ENCODE assay signal across 26 cellular contexts in the genomic region with DNA sequence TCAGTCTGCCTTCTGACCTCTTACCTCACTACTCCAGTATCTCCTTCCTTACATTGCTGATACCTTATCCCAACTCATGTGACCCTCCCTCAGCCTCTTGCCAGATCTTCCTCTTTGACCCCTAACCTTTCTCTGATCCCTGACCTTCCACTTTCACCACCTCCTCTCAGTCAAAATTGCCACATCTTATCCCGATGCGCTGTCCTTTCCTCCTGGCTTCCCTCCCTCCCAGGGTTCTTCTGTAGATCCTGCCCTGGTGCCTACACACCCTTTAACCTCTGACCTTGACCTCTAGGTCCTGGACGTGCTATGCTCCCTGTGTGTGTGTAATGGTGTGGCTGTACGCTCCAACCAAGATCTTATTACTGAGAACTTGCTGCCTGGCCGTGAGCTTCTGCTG. TPM values are rescaled to one million over a fixed set of nuclear protein-coding genes. Genes with fewer than 3 reads are reported as not detected.
DNase-seq lines count a peak whose midpoint lies in the region; ATAC-seq, FAIRE-seq and TF ChIP-seq lines count a peak whose summit lies in the region.
"Had no signal": no experiment of that assay in that cellular context is flagged by ENCODE, and none has a peak within 500 bp of the region (broad histone marks: within the 10 kb centered on the region; RNA-seq: fewer than 3 reads in every experiment).

No MANE protein-coding gene starts in this region.

- TF ChIP-seq POLR2A in A549 (IDR thresholded peaks at IDR 0.05; ENCODE audit: low read length) (no peak), H1 (IDR thresholded peaks at IDR 0.05; ENCODE audit: control extremely low read depth in 1 of 2, low read depth in 2 of 2, low read length in 2 of 2) (no peak)

- no peak overlapping the region for H2AK5ac ChIP-seq in H1 (ENCODE audit: low read depth, low read length)
- no peak overlapping the region for H2AK5ac ChIP-seq in trophoblast cell (ENCODE audit: low read length)

- no peak for TF ChIP-seq CTCF in A549 (IDR thresholded peaks at IDR 0.05)
- TF ChIP-seq CTCF in WTC11 (IDR thresholded peaks at IDR 0.05): no peak
- TF ChIP-seq CTCF in H1 (IDR thresholded peaks at IDR 0.05; ENCODE audit: control extremely low read depth in 1 of 3, insufficient read depth in 1 of 3, low read depth in 1 of 3, low read length in 3 of 3): no peak

- TF ChIP-seq RAD21 in A549 (conservative IDR thresholded peaks at IDR 0.05 in 1 of 2, IDR thresholded peaks at IDR 0.05 in 1 of 2): no peak
- no peak for TF ChIP-seq RAD21 in H1 (IDR thresholded peaks at IDR 0.05 in 1 of 2, conservative IDR thresholded peaks at IDR 0.05 in 1 of 2; ENCODE audit: low read depth in 2 of 2, low read length in 2 of 2)

- H3K79me2 ChIP-seq in H1 (ENCODE audit: control insufficient read depth in 1 of 2, insufficient read depth in 2 of 2, low read length in 2 of 2) (no peaks in the 10 kb centered on the region), trophoblast cell (ENCODE audit: control insufficient read depth, insufficient read depth, low read length, poor library complexity) (no peaks in the 10 kb centered on the region), Karpas-422 (ENCODE audit: low read length) (no peaks in the 10 kb centered on the region)

- no peaks in the 10 kb centered on the region; the same call in 1 of the 2 replicates for H3K23me2 ChIP-seq in H1 (ENCODE audit: low read depth, low read length)

- no peak overlapping the region for H3K4me3 ChIP-seq in A549
- no peak overlapping the region for H3K4me3 ChIP-seq in H1 (ENCODE audit: extremely low read depth in 1 of 4, insufficient read depth in 2 of 4, low read depth in 3 of 4, low read length in 4 of 4)
- H3K4me3 ChIP-seq in trophoblast cell (ENCODE audit: low read depth, low read length): no peak overlapping the region
- H3K4me3 ChIP-seq in Karpas-422 (ENCODE audit: low read length): no peak overlapping the region
- H3K4me3 ChIP-seq: BLaER1 had no signal

- DNase-seq in A549 (ENCODE audit: low read depth in 1 of 2, low spot score in 1 of 2): no peak
- DNase-seq in WTC11 (ENCODE audit: low spot score): no peak
- no peak for DNase-seq in H1 (ENCODE audit: low read depth in 1 of 2, low spot score in 2 of 2)
- DNase-seq in trophoblast cell: no peak
- no peak for DNase-seq in Karpas-422
- no peak for DNase-seq in activated CD4-positive, alpha-beta memory T cell treated with anti-CD3 and anti-CD28 coated beads, Interleukin-2, amount 10 ng/mL, durations not matched to agents 7 days and 5 days
- DNase-seq in occipital lobe (lab: John Stamatoyannopoulos, UW): no peak
- DNase-seq: ACHN; BE2C; C1 segment of cervical spinal cord; Caco-2; Calu3; CD4-positive, CD25-positive, alpha-beta regulatory T cell; CD8-positive, alpha-beta T cell; DMS79 treated with DMSO at 0.1 percent for 48 hours; GF-D8 had no signal

- no peak overlapping the region for H3K9ac ChIP-seq in H1 (replicated peaks in 1 of 4; ENCODE audit: extremely low read depth in 1 of 4, low read depth in 3 of 4, low read length in 3 of 4)
- peak overlapping the region; percentile 42 for H3K9ac ChIP-seq in trophoblast cell (ENCODE audit: low read length)
- no peak overlapping the region for H3K9ac ChIP-seq in Karpas-422 (ENCODE audit: low read length)
- H3K9ac ChIP-seq: BLaER1 had no signal

- no peaks in the 10 kb centered on the region for H3K9me3 Mint-ChIP-seq in WTC11
- H3K9me3 Mint-ChIP-seq in activated CD4-positive, alpha-beta memory T cell treated with anti-CD3 and anti-CD28 coated beads, Interleukin-2, amount 10 ng/mL, durations not matched to agents 7 days and 5 days: no peaks in the 10 kb centered on the region
- H3K9me3 Mint-ChIP-seq: CD8-positive, alpha-beta T cell had no signal

- H4K8ac ChIP-seq in H1 (ENCODE audit: extremely low read depth, insufficient read depth, low read length): 0 out of 2 replicates have a peak overlapping the region, but pooled peaks have one; percentile 53
- H4K8ac ChIP-seq in trophoblast cell (ENCODE audit: low read depth, low read length): no peak overlapping the region

- H2BK12ac ChIP-seq in H1 (ENCODE audit: low read depth, low read length) (no peak overlapping the region), trophoblast cell (ENCODE audit: low read length) (no peak overlapping the region)

- no peak overlapping the region for H2AFZ ChIP-seq in H1 (ENCODE audit: low read length)
- no peak overlapping the region for H2AFZ ChIP-seq in trophoblast cell (ENCODE audit: insufficient read depth, low read length, poor library complexity)
- no peak overlapping the region for H2AFZ ChIP-seq in Karpas-422 (ENCODE audit: low read length)

- H2BK15ac ChIP-seq in H1 (ENCODE audit: low read length): no peak overlapping the region

- WGBS in A549 (ENCODE audit: missing lambda C conversion rate): 12% methylated on average over 5 of the region's 5 CpGs
- 93% methylated on average over 5 of the region's 5 CpGs; no CpG with 5 or more reads in 1 of the 2 experiments for WGBS in H1 (ENCODE audit: extremely low coverage in 1 of 2, insufficient coverage in 1 of 2, insufficient read length in 1 of 2, insufficient replicate concordance in 2 of 2, low coverage in 1 of 2, low lambda C conversion rate in 2 of 2, missing lambda C conversion rate in 1 of 2), 2 experiments
- no CpG with 5 or more reads among the region's 5 CpGs for WGBS in trophoblast cell (ENCODE audit: extremely low coverage, insufficient coverage, insufficient read length)

- H3K14ac ChIP-seq in H1 (ENCODE audit: insufficient read length) (no peak overlapping the region), trophoblast cell (ENCODE audit: low read length) (no peak overlapping the region)

- no peak overlapping the region for H4K5ac ChIP-seq in H1 (ENCODE audit: insufficient read length, low read depth, low read length)

- CTCF ChIA-PET in A549 (lab: Yijun Ruan, JAX) (no interaction called here), WTC11 (lab: Charles Lee) (interaction anchor here (0.6 kb wide), 1 partner anchor 229 kb away, joined by 3 read pairs; no protein-coding TSS in a partner anchor), H1 (lab: Charles Lee; ENCODE audit: partially characterized antibody) (no interaction called here)
- CTCF ChIA-PET in activated CD4-positive, alpha-beta memory T cell treated with anti-CD3 and anti-CD28 coated beads, Interleukin-2, amount 10 ng/mL, durations not matched to agents 7 days and 5 days (lab: Charles Lee): no interaction called here

- H3K4me2 ChIP-seq in A549 (no peak overlapping the region), H1 (ENCODE audit: insufficient read depth in 1 of 2, low read depth in 2 of 2, low read length in 2 of 2) (no peak overlapping the region), trophoblast cell (ENCODE audit: low read length) (no peak overlapping the region), Karpas-422 (ENCODE audit: low read depth, low read length, poor library complexity, severe bottlenecking) (no peak overlapping the region)
- H3K4me2 ChIP-seq: BLaER1 had no signal

- H4K20me1 ChIP-seq in H1 (replicated peaks in 1 of 2; ENCODE audit: control insufficient read depth in 1 of 2, insufficient read depth in 2 of 2, low read length in 2 of 2): peaks cover 2 to 5% of the 10 kb centered on the region in 2 experiments
- H4K20me1 ChIP-seq in Karpas-422 (ENCODE audit: insufficient read depth, low read depth, low read length): no peaks in the 10 kb centered on the region
- H4K20me1 ChIP-seq: BLaER1 had no signal

- H3K27ac Mint-ChIP-seq in WTC11: 0 out of 2 replicates have a peak overlapping the region, but pooled peaks have one; percentile 11
- no peak overlapping the region for H3K27ac Mint-ChIP-seq in activated CD4-positive, alpha-beta memory T cell treated with anti-CD3 and anti-CD28 coated beads, Interleukin-2, amount 10 ng/mL, durations not matched to agents 7 days and 5 days
- H3K27ac Mint-ChIP-seq: CD14-positive monocyte; CD4-positive, CD25-positive, alpha-beta regulatory T cell; CD8-positive, alpha-beta T cell had no signal

- H3K9me2 ChIP-seq in Karpas-422 (replicated peaks; ENCODE audit: insufficient read depth, low read length): no peaks in the 10 kb centered on the region

- H2BK5ac ChIP-seq in H1 (ENCODE audit: low read depth, low read length) (no peak overlapping the region), trophoblast cell (ENCODE audit: low read depth, low read length, poor library complexity) (no peak overlapping the region)

- H3K9me3 ChIP-seq in A549 (peaks cover 6% of the 10 kb centered on the region; the same call in 1 of the 3 replicates), H1 (ENCODE audit: insufficient read depth in 2 of 2, low read depth in 1 of 2, low read length in 1 of 2) (no peaks in the 10 kb centered on the region), trophoblast cell (ENCODE audit: insufficient read depth, low read depth, low read length) (peaks cover 2% of the 10 kb centered on the region), Karpas-422 (ENCODE audit: low read length) (no peaks in the 10 kb centered on the region)
- H3K9me3 ChIP-seq: BLaER1, Caco-2 had no signal

- no peaks in the 10 kb centered on the region for H3K27me3 ChIP-seq in H1 (replicated peaks in 1 of 4; ENCODE audit: control insufficient read depth in 3 of 4, extremely low read depth in 1 of 4, insufficient read depth in 3 of 4, low read length in 3 of 4)
- no peaks in the 10 kb centered on the region for H3K27me3 ChIP-seq in trophoblast cell (ENCODE audit: insufficient read depth, low read length)
- H3K27me3 ChIP-seq in Karpas-422 (ENCODE audit: low read length): no peaks in the 10 kb centered on the region
- H3K27me3 ChIP-seq: BE2C, BLaER1 had no signal

- H3K4me3 Mint-ChIP-seq in WTC11: no peak overlapping the region
- H3K4me3 Mint-ChIP-seq in activated CD4-positive, alpha-beta memory T cell treated with anti-CD3 and anti-CD28 coated beads, Interleukin-2, amount 10 ng/mL, durations not matched to agents 7 days and 5 days: no peak overlapping the region
- H3K4me3 Mint-ChIP-seq: CD14-positive monocyte; CD4-positive, CD25-positive, alpha-beta regulatory T cell; CD8-positive, alpha-beta T cell had no signal

- H3K23ac ChIP-seq in H1 (ENCODE audit: insufficient read length) (no peak overlapping the region), trophoblast cell (ENCODE audit: low read length) (no peak overlapping the region)

- H3K4ac ChIP-seq in H1 (replicated peaks; ENCODE audit: insufficient read length, low read depth, low read length) (no peak overlapping the region), trophoblast cell (ENCODE audit: low read depth, low read length) (no peak overlapping the region)

- H3K79me1 ChIP-seq in H1 (ENCODE audit: low read depth, low read length) (no peaks in the 10 kb centered on the region), trophoblast cell (ENCODE audit: low read length) (no peaks in the 10 kb centered on the region)

- TF ChIP-seq EP300 in A549 (IDR thresholded peaks at IDR 0.05) (no peak), H1 (IDR thresholded peaks at IDR 0.05; ENCODE audit: borderline replicate concordance in 1 of 2, low read depth in 2 of 2, low read length in 2 of 2) (no peak)

- FAIRE-seq in A549 (lab: Jason Lieb, UNC): peak; percentile 85
- FAIRE-seq in H1 (lab: Jason Lieb, UNC): no peak
- FAIRE-seq: D721Med, G401.6, GM12891 had no signal

- H4K12ac ChIP-seq in trophoblast cell (ENCODE audit: low read depth, low read length): no peak overlapping the region

- peaks cover 9% of the 10 kb centered on the region for H3K4me1 Mint-ChIP-seq in WTC11
- H3K4me1 Mint-ChIP-seq in activated CD4-positive, alpha-beta memory T cell treated with anti-CD3 and anti-CD28 coated beads, Interleukin-2, amount 10 ng/mL, durations not matched to agents 7 days and 5 days: no peaks in the 10 kb centered on the region
- H3K4me1 Mint-ChIP-seq: CD14-positive monocyte had no signal

- H3K4me1 ChIP-seq in A549: no peaks in the 10 kb centered on the region
- H3K4me1 ChIP-seq in H1 (replicated peaks in 1 of 4; ENCODE audit: control insufficient read depth in 3 of 4, insufficient read depth in 4 of 4, low read length in 3 of 4): peaks cover 0 to 5% (median 2%) of the 10 kb centered on the region in 4 experiments; a peak in 5 of 7 replicates
- no peaks in the 10 kb centered on the region for H3K4me1 ChIP-seq in trophoblast cell (ENCODE audit: control insufficient read depth in 1 of 2, insufficient read depth in 2 of 2, low read length in 2 of 2)
- no peaks in the 10 kb centered on the region for H3K4me1 ChIP-seq in Karpas-422 (ENCODE audit: low read length)
- H3K4me1 ChIP-seq: BE2C, BLaER1, Caco-2 had no signal

- H4K91ac ChIP-seq in H1 (replicated peaks; ENCODE audit: insufficient read length, low read length): no peak overlapping the region
- no peak overlapping the region for H4K91ac ChIP-seq in trophoblast cell (ENCODE audit: low read depth, low read length)

- ATAC-seq in A549 (no peak), WTC11 (no peak), GM21786 (IDR thresholded peaks at IDR 0.05; ENCODE audit: unreplicated experiment) (no peak)
- ATAC-seq: CD8-positive, alpha-beta T cell had no signal

- H3K27ac ChIP-seq in A549 (no peak overlapping the region), H1 (ENCODE audit: low read depth, low read length) (no peak overlapping the region), trophoblast cell (ENCODE audit: low read depth, low read length) (no peak overlapping the region), Karpas-422 (ENCODE audit: low read length) (no peak overlapping the region)
- H3K27ac ChIP-seq: 22Rv1, BLaER1 had no signal

- H3K27me3 Mint-ChIP-seq in WTC11 (ENCODE audit: low read depth): no peaks in the 10 kb centered on the region; the same call in 1 of the 2 replicates
- no peaks in the 10 kb centered on the region for H3K27me3 Mint-ChIP-seq in activated CD4-positive, alpha-beta memory T cell treated with anti-CD3 and anti-CD28 coated beads, Interleukin-2, amount 10 ng/mL, durations not matched to agents 7 days and 5 days
- H3K27me3 Mint-ChIP-seq: CD4-positive, CD25-positive, alpha-beta regulatory T cell had no signal

- POLR2A ChIA-PET in A549 (lab: Yijun Ruan, JAX) (no interaction called here), WTC11 (lab: Charles Lee) (no interaction called here), H1 (lab: Charles Lee; ENCODE audit: partially characterized antibody) (no interaction called here)
- POLR2A ChIA-PET in activated CD4-positive, alpha-beta memory T cell treated with anti-CD3 and anti-CD28 coated beads, Interleukin-2, amount 10 ng/mL, durations not matched to agents 7 days and 5 days (lab: Charles Lee): no interaction called here

- H3K18ac ChIP-seq in H1 (ENCODE audit: extremely low read depth, low read length): no peak overlapping the region
- no peak overlapping the region for H3K18ac ChIP-seq in trophoblast cell (ENCODE audit: low read length)

- H3K36me3 Mint-ChIP-seq in WTC11: peaks cover 56% of the 10 kb centered on the region
- H3K36me3 Mint-ChIP-seq in activated CD4-positive, alpha-beta memory T cell treated with anti-CD3 and anti-CD28 coated beads, Interleukin-2, amount 10 ng/mL, durations not matched to agents 7 days and 5 days (ENCODE audit: low read depth): no peaks in the 10 kb centered on the region
- H3K36me3 Mint-ChIP-seq: CD14-positive monocyte; CD8-positive, alpha-beta T cell had no signal

- H3K36me3 ChIP-seq in H1 (ENCODE audit: control insufficient read depth in 2 of 4, insufficient read depth in 4 of 4, low read length in 3 of 4) (peaks cover 19 to 43% (median 33%) of the 10 kb centered on the region in 4 experiments), trophoblast cell (ENCODE audit: control insufficient read depth in 1 of 2, insufficient read depth in 2 of 2, low read length in 2 of 2) (no peaks in the 10 kb centered on the region), Karpas-422 (ENCODE audit: insufficient read depth, low read length) (no peaks in the 10 kb centered on the region)
- H3K36me3 ChIP-seq: BE2C, BLaER1 had no signal

- no peak overlapping the region for H2BK20ac ChIP-seq in H1 (ENCODE audit: low read length)

- no peak overlapping the region for H3K56ac ChIP-seq in H1 (replicated peaks; ENCODE audit: insufficient read length, low read depth, low read length)

- H2BK120ac ChIP-seq in H1 (replicated peaks; ENCODE audit: low read depth, low read length) (no peak overlapping the region), trophoblast cell (ENCODE audit: insufficient read depth, low read length, poor library complexity) (no peak overlapping the region)

RNA-seq across cellular contexts. Expression of a gene that starts 23.7 kb away (rescaled TPM):
- polyA plus RNA-seq in A549 (2011; rRNA removed) (0.87 and 1.4 TPM in 2 replicates), A549 (2017; fragmentation: RNase III; extraction: RNeasy Plus Mini Kit Qiagen cat#74134 plus additional on column Dnase treatment) (3.1 to 4.5 TPM (median 3.7 TPM) in 3 replicates), H1 (2011; rRNA removed) (5.8 and 12.3 TPM in 2 replicates)
- 1.2 and 1.7 TPM in 2 replicates for polyA plus RNA-seq in A549 (2012; cell fraction: cytosol; rRNA removed)
- polyA plus RNA-seq in A549 (2012; cell fraction: nucleus; rRNA removed): 0.38 and 1.1 TPM in 2 replicates
- polyA minus RNA-seq in A549 (2011; rRNA and poly(A)+ RNA removed): 1.2 and 1.5 TPM in 2 replicates
- total RNA-seq in WTC11 (2021) (19.8 to 24.2 TPM (median 21.1 TPM) in 3 replicates), occipital lobe (4.5 TPM)
- total RNA-seq in H1 (2021; fragmentation: NEBNext Ultra II Directional; extraction: Animal tissue kit (Norgen Biotek cat#: 25700)): 10.7 and 11.8 TPM in 2 replicates
- 7.8 TPM for polyA plus RNA-seq in H1 (2011; cell fraction: cytosol; rRNA removed)
- polyA plus RNA-seq in H1 (2011; cell fraction: nucleus; rRNA removed): 53.4 TPM
- polyA plus RNA-seq in H1 (2012, experiment 1 of 2): 18.4 to 26.0 TPM (median 21.8 TPM) in 4 replicates
- 10.9 TPM for polyA plus RNA-seq in H1 (2012, experiment 2 of 2)
- 7.2 TPM for polyA plus RNA-seq in H1 (2013, experiment 1 of 2)
- 5.7 TPM for polyA plus RNA-seq in H1 (2013, experiment 2 of 2)
- 8.8 and 9.9 TPM in 2 replicates for polyA minus RNA-seq in H1 (2011; rRNA and poly(A)+ RNA removed)
- polyA minus RNA-seq in H1 (2011; cell fraction: cytosol; rRNA and poly(A)+ RNA removed): 6.8 TPM
- 27.4 TPM for polyA minus RNA-seq in H1 (2011; cell fraction: nucleus; rRNA and poly(A)+ RNA removed)
- 0.10 TPM in 2 replicates for polyA plus RNA-seq in trophoblast cell (2013)
- total RNA-seq in Karpas-422 (2014; rRNA removed; shearing (Covaris generic); ENCODE audit: low replicate concordance): 0.45 and 1.3 TPM in 2 replicates
- total RNA-seq in activated CD4-positive, alpha-beta memory T cell treated with anti-CD3 and anti-CD28 coated beads, Interleukin-2, amount 10 ng/mL, durations not matched to agents 7 days and 5 days: 1 to 10 TPM; 2.6 to 3.9 TPM
- total RNA-seq: A172 had no signal
- polyA plus RNA-seq: AG04450 had no signal

RNA-seq across cellular contexts. Expression of a gene that starts 31.2 kb away (rescaled TPM):
- polyA plus RNA-seq in A549 (2011; rRNA removed) (0.13 and 0.22 TPM in 2 replicates), A549 (2017; fragmentation: RNase III; extraction: RNeasy Plus Mini Kit Qiagen cat#74134 plus additional on column Dnase treatment) (0.09 to 0.30 TPM (median 0.18 TPM) in 3 replicates), H1 (2011; rRNA removed) (3.1 and 5.7 TPM in 2 replicates)
- 0.13 and 0.18 TPM in 2 replicates for polyA plus RNA-seq in A549 (2012; cell fraction: cytosol; rRNA removed)
- polyA plus RNA-seq in A549 (2012; cell fraction: nucleus; rRNA removed): 0.04 and 0.10 TPM in 2 replicates
- polyA minus RNA-seq in A549 (2011; rRNA and poly(A)+ RNA removed): 0.12 TPM in 1 of 2 replicates, not detected in the other
- total RNA-seq in WTC11 (2021) (2.5 to 4.1 TPM (median 3.4 TPM) in 3 replicates), occipital lobe (0.16 TPM)
- 1.9 and 2.0 TPM in 2 replicates for total RNA-seq in H1 (2021; fragmentation: NEBNext Ultra II Directional; extraction: Animal tissue kit (Norgen Biotek cat#: 25700))
- 3.1 TPM for polyA plus RNA-seq in H1 (2011; cell fraction: cytosol; rRNA removed)
- 7.7 TPM for polyA plus RNA-seq in H1 (2011; cell fraction: nucleus; rRNA removed)
- 1.2 to 2.0 TPM (median 1.6 TPM) in 4 replicates for polyA plus RNA-seq in H1 (2012, experiment 1 of 2)
- 1.1 TPM for polyA plus RNA-seq in H1 (2012, experiment 2 of 2)
- 2.3 TPM for polyA plus RNA-seq in H1 (2013, experiment 1 of 2)
- polyA plus RNA-seq in H1 (2013, experiment 2 of 2): 2.0 TPM
- polyA minus RNA-seq in H1 (2011; rRNA and poly(A)+ RNA removed): 1.3 and 1.7 TPM in 2 replicates
- polyA minus RNA-seq in H1 (2011; cell fraction: cytosol; rRNA and poly(A)+ RNA removed): 1.3 TPM
- polyA minus RNA-seq in H1 (2011; cell fraction: nucleus; rRNA and poly(A)+ RNA removed): 1.6 TPM
- polyA plus RNA-seq in trophoblast cell (2013): 0.03 TPM in 1 of 2 replicates, not detected in the other
- 0.14 and 0.15 TPM in 2 replicates for total RNA-seq in Karpas-422 (2014; rRNA removed; shearing (Covaris generic); ENCODE audit: low replicate concordance)
- total RNA-seq in activated CD4-positive, alpha-beta memory T cell treated with anti-CD3 and anti-CD28 coated beads, Interleukin-2, amount 10 ng/mL, durations not matched to agents 7 days and 5 days: 10 to 100 TPM; 19.5 to 20.0 TPM
- total RNA-seq: A172; A673; Caco-2; Calu3; CD8-positive, alpha-beta T cell had no signal
- polyA plus RNA-seq: AG04450 had no signal

RNA-seq across cellular contexts. Expression of a gene that starts 54.3 kb away (rescaled TPM):
- polyA plus RNA-seq in A549 (2011; rRNA removed): 12.8 and 13.8 TPM in 2 replicates
- polyA plus RNA-seq in A549 (2012; cell fraction: cytosol; rRNA removed): 36.5 and 42.2 TPM in 2 replicates
- polyA plus RNA-seq in A549 (2012; cell fraction: nucleus; rRNA removed): 70.9 and 89.2 TPM in 2 replicates
- 19.5 to 20.4 TPM (median 20.1 TPM) in 3 replicates for polyA plus RNA-seq in A549 (2017; fragmentation: RNase III; extraction: RNeasy Plus Mini Kit Qiagen cat#74134 plus additional on column Dnase treatment)
- 7.9 and 13.8 TPM in 2 replicates for polyA minus RNA-seq in A549 (2011; rRNA and poly(A)+ RNA removed)
- 9.7 to 12.2 TPM (median 10.2 TPM) in 3 replicates for total RNA-seq in WTC11 (2021)
- total RNA-seq in H1 (2021; fragmentation: NEBNext Ultra II Directional; extraction: Animal tissue kit (Norgen Biotek cat#: 25700)): 4.6 and 6.1 TPM in 2 replicates
- 9.4 and 12.3 TPM in 2 replicates for polyA plus RNA-seq in H1 (2011; rRNA removed)
- 12.2 TPM for polyA plus RNA-seq in H1 (2011; cell fraction: cytosol; rRNA removed)
- 24.9 TPM for polyA plus RNA-seq in H1 (2011; cell fraction: nucleus; rRNA removed)
- polyA plus RNA-seq in H1 (2012, experiment 1 of 2): 5.2 to 9.0 TPM (median 6.8 TPM) in 4 replicates
- polyA plus RNA-seq in H1 (2012, experiment 2 of 2): 20.7 TPM
- 3.9 TPM for polyA plus RNA-seq in H1 (2013, experiment 1 of 2)
- polyA plus RNA-seq in H1 (2013, experiment 2 of 2): 4.0 TPM
- 1.7 TPM in 2 replicates for polyA minus RNA-seq in H1 (2011; rRNA and poly(A)+ RNA removed)
- 3.9 TPM for polyA minus RNA-seq in H1 (2011; cell fraction: cytosol; rRNA and poly(A)+ RNA removed)
- 6.6 TPM for polyA minus RNA-seq in H1 (2011; cell fraction: nucleus; rRNA and poly(A)+ RNA removed)
- polyA plus RNA-seq in trophoblast cell (2013): 3.6 and 4.1 TPM in 2 replicates
- total RNA-seq in Karpas-422 (2014; rRNA removed; shearing (Covaris generic); ENCODE audit: low replicate concordance): 12.8 and 21.4 TPM in 2 replicates
- total RNA-seq in activated CD4-positive, alpha-beta memory T cell treated with anti-CD3 and anti-CD28 coated beads, Interleukin-2, amount 10 ng/mL, durations not matched to agents 7 days and 5 days: 10 to 100 TPM; 34.7 to 36.5 TPM
- total RNA-seq in occipital lobe: 8.0 TPM
